16 cellular contexts compared by ENCODE assay signal in genomic region chr6:30862156-30862875, GRCh38.
"Had no signal": no experiment of that assay in that cellular context is flagged by ENCODE, and none has a peak within 500 bp of the region (broad histone marks: within the 10 kb centered on the region; RNA-seq: fewer than 3 reads in every experiment).

No MANE protein-coding gene starts in this region.

- ATAC-seq: activated CD4-positive, alpha-beta T cell treated with anti-CD3 and anti-CD28 coated beads for 36 hours; left colon had no signal

- H3K9me3 ChIP-seq: esophagus muscularis mucosa, ovary, tibial artery had no signal

- DNase-seq: activated CD4-positive, alpha-beta T cell treated with anti-CD3 and anti-CD28 coated beads for 36 hours; activated CD8-positive, alpha-beta T cell treated with anti-CD3 and anti-CD28 coated beads for 36 hours; activated naive CD4-positive, alpha-beta T cell treated with anti-CD3 and anti-CD28 coated beads, Interleukin-2, amount 10 ng/mL, durations not matched to agents 7 days and 5 days; amygdala; dorsolateral prefrontal cortex; foreskin fibroblast; glutamatergic neuron; left colon; ovary; T1000; tibial artery had no signal

- H3K27ac ChIP-seq: dorsolateral prefrontal cortex, esophagus muscularis mucosa, skin epidermis, tibial artery, VCaP had no signal

- H3K36me3 Mint-ChIP-seq: activated naive CD4-positive, alpha-beta T cell treated with anti-CD3 and anti-CD28 coated beads, Interleukin-2, amount 10 ng/mL, durations not matched to agents 7 days and 5 days had no signal

- H3K4me3 ChIP-seq: dorsolateral prefrontal cortex, esophagus muscularis mucosa, ovary, skin epidermis, tibial artery had no signal

- H3K4me1 ChIP-seq: esophagus muscularis mucosa, tibial artery had no signal

- H3K27ac Mint-ChIP-seq: activated CD4-positive, alpha-beta T cell treated with anti-CD3 and anti-CD28 coated beads for 36 hours; activated CD8-positive, alpha-beta T cell treated with anti-CD3 and anti-CD28 coated beads for 36 hours; activated naive CD4-positive, alpha-beta T cell treated with anti-CD3 and anti-CD28 coated beads, Interleukin-2, amount 10 ng/mL, durations not matched to agents 7 days and 5 days; activated T-helper 1 cell treated with anti-CD3 and anti-CD28 coated beads, Interleukin-12 subunit alpha, Interleukin-12 subunit beta, Interleukin-2, Interleukin-4 antibody, amounts not matched to agents 30 ng/mL and 10 ng/mL and 1 ng/mL, durations not matched to agents 14 hours and 24 hours and 36 hours; memory B cell had no signal

- H3K4me3 Mint-ChIP-seq: activated CD4-positive, alpha-beta T cell treated with anti-CD3 and anti-CD28 coated beads for 36 hours; activated CD8-positive, alpha-beta T cell treated with anti-CD3 and anti-CD28 coated beads for 36 hours; activated naive CD4-positive, alpha-beta T cell treated with anti-CD3 and anti-CD28 coated beads, Interleukin-2, amount 10 ng/mL, durations not matched to agents 7 days and 5 days; activated T-helper 1 cell treated with anti-CD3 and anti-CD28 coated beads, Interleukin-12 subunit alpha, Interleukin-12 subunit beta, Interleukin-2, Interleukin-4 antibody, amounts not matched to agents 30 ng/mL and 10 ng/mL and 1 ng/mL, durations not matched to agents 14 hours and 24 hours and 36 hours; memory B cell had no signal

- H3K4me1 Mint-ChIP-seq: activated naive CD4-positive, alpha-beta T cell treated with anti-CD3 and anti-CD28 coated beads, Interleukin-2, amount 10 ng/mL, durations not matched to agents 7 days and 5 days; memory B cell had no signal

- H3K27me3 ChIP-seq: esophagus muscularis mucosa, ovary had no signal

- H3K36me3 ChIP-seq: esophagus muscularis mucosa, ovary, tibial artery had no signal

- H3K27me3 Mint-ChIP-seq: activated CD4-positive, alpha-beta T cell treated with anti-CD3 and anti-CD28 coated beads for 36 hours; activated CD8-positive, alpha-beta T cell treated with anti-CD3 and anti-CD28 coated beads for 36 hours had no signal
